In genomic region chr2:794554-795244, GRCh38 we compare ENCODE assay signal across 26 cellular contexts.
DNase-seq lines count a peak whose midpoint lies in the region; ATAC-seq, FAIRE-seq and TF ChIP-seq lines count a peak whose summit lies in the region.
"Had no signal": no experiment of that assay in that cellular context is flagged by ENCODE, and none has a peak within 500 bp of the region (broad histone marks: within the 10 kb centered on the region; RNA-seq: fewer than 3 reads in every experiment).

No MANE protein-coding gene starts in this region.

- no peak overlapping the region for H3K4ac ChIP-seq in H1 (replicated peaks; ENCODE audit: insufficient read length, low read depth, low read length)

- H3K9me3 ChIP-seq in A673 (ENCODE audit: low read depth, low read length, poor library complexity, severe bottlenecking) = no peaks in the 10 kb centered on the region
- peaks cover 9 to 10% of the 10 kb centered on the region in 2 experiments; a peak in 3 of 4 replicates for H3K9me3 ChIP-seq in H1 (ENCODE audit: insufficient read depth in 2 of 2, low read depth in 1 of 2, low read length in 1 of 2)
- no peaks in the 10 kb centered on the region for H3K9me3 ChIP-seq in neural progenitor cell (ENCODE audit: low read depth)
- H3K9me3 ChIP-seq: A549, prostate gland, uterus had no signal

- no peaks in the 10 kb centered on the region for H3K23me2 ChIP-seq in H1 (ENCODE audit: low read depth, low read length)

- peaks cover 3% of the 10 kb centered on the region for H3K9me3 Mint-ChIP-seq in neural progenitor cell

- no peak for FAIRE-seq in H1 (lab: Jason Lieb, UNC)
- FAIRE-seq: A549, astrocyte, D721Med, endometrium, GM18507 had no signal

- H3K27me3 ChIP-seq in A673 (replicated peaks; ENCODE audit: insufficient read depth, low read depth, low read length, poor library complexity) = no peaks in the 10 kb centered on the region
- peaks cover 0 to 3% (median 0%) of the 10 kb centered on the region in 4 experiments; a peak in 2 of 7 replicates for H3K27me3 ChIP-seq in H1 (replicated peaks in 1 of 4; ENCODE audit: control insufficient read depth in 3 of 4, extremely low read depth in 1 of 4, insufficient read depth in 3 of 4, low read length in 3 of 4)
- no peaks in the 10 kb centered on the region for H3K27me3 ChIP-seq in neural progenitor cell
- H3K27me3 ChIP-seq: BLaER1 treated with 17β-estradiol and CSF1 and Interleukin-3, amounts not matched to agents 10 nM and 100 nM; uterus had no signal

- no peak overlapping the region for H4K8ac ChIP-seq in H1 (ENCODE audit: extremely low read depth, insufficient read depth, low read length)

- H3K27me3 Mint-ChIP-seq in neural progenitor cell (ENCODE audit: insufficient read depth, low read depth) = peaks cover 5% of the 10 kb centered on the region
- H3K27me3 Mint-ChIP-seq: naive thymus-derived CD4-positive, alpha-beta T cell had no signal

- H2BK15ac ChIP-seq in H1 (ENCODE audit: low read length) = no peak overlapping the region; the same call in 1 of the 2 replicates

- H3K14ac ChIP-seq in H1 (ENCODE audit: insufficient read length) = no peak overlapping the region

- no peak overlapping the region for H2BK5ac ChIP-seq in H1 (ENCODE audit: low read depth, low read length)

- TF ChIP-seq CTCF in A673 (conservative IDR thresholded peaks at IDR 0.05; ENCODE audit: low read depth, low read length) (no peak), H1 (IDR thresholded peaks at IDR 0.05; ENCODE audit: control extremely low read depth in 1 of 3, insufficient read depth in 1 of 3, low read depth in 1 of 3, low read length in 3 of 3) (no peak), neural progenitor cell (IDR thresholded peaks at IDR 0.05) (no peak)

- no peaks in the 10 kb centered on the region for H3K4me1 ChIP-seq in A673 (ENCODE audit: insufficient read depth, low read length, poor library complexity, severe bottlenecking)
- peaks cover 0 to 3% (median 0%) of the 10 kb centered on the region in 4 experiments; a peak in 1 of 7 replicates for H3K4me1 ChIP-seq in H1 (replicated peaks in 1 of 4; ENCODE audit: control insufficient read depth in 3 of 4, insufficient read depth in 4 of 4, low read length in 3 of 4)
- no peaks in the 10 kb centered on the region for H3K4me1 ChIP-seq in neural progenitor cell
- H3K4me1 ChIP-seq: A549; BLaER1 treated with 17β-estradiol and CSF1 and Interleukin-3, amounts not matched to agents 10 nM and 100 nM; prostate gland; uterus had no signal

- H3K56ac ChIP-seq in H1 (replicated peaks; ENCODE audit: insufficient read length, low read depth, low read length) = no peak overlapping the region

- peak; percentile 5 for DNase-seq in A673 (ENCODE audit: low spot score)
- peak; percentile 88 for DNase-seq in NCI-H446 treated with DMSO at 0.1 percent for 48 hours (lab: John Stamatoyannopoulos, UW)
- DNase-seq in H1 (ENCODE audit: low read depth in 1 of 2, low spot score in 2 of 2) = peak in 1 of 2 experiments; percentile 24
- DNase-seq in neural progenitor cell (ENCODE audit: low spot score) = no peak
- DNase-seq in SW480 (ENCODE audit: low spot score) = no peak
- DNase-seq in NCI-H345 treated with DMSO at 0.1 percent for 48 hours (lab: John Stamatoyannopoulos, UW; ENCODE audit: unreplicated experiment) = no peak
- no peak for DNase-seq in COR-L47 (lab: John Stamatoyannopoulos, UW)
- DNase-seq: activated CD4-positive, alpha-beta T cell treated with anti-CD3 and anti-CD28 coated beads for 1 hour; cortex of kidney; glutamatergic neuron; IMR-90; naive thymus-derived CD4-positive, alpha-beta T cell; NCI-H1417; NCI-H2107; NCI-H748 treated with DMSO at 0.1 percent for 48 hours; SW 1271; uterus had no signal

- H3K36me3 Mint-ChIP-seq in neural progenitor cell = no peaks in the 10 kb centered on the region
- H3K36me3 Mint-ChIP-seq: naive thymus-derived CD4-positive, alpha-beta T cell had no signal

- peak overlapping the region; percentile 42; the same call in 1 of the 2 replicates for H2BK12ac ChIP-seq in H1 (ENCODE audit: low read depth, low read length)

- H3K9ac ChIP-seq in H1 (replicated peaks in 1 of 4; ENCODE audit: extremely low read depth in 1 of 4, low read depth in 3 of 4, low read length in 3 of 4) = no peak overlapping the region
- H3K9ac ChIP-seq in neural progenitor cell = no peak overlapping the region
- H3K9ac ChIP-seq: BLaER1 treated with 17β-estradiol and CSF1 and Interleukin-3, amounts not matched to agents 10 nM and 100 nM had no signal

- H2BK120ac ChIP-seq in H1 (replicated peaks; ENCODE audit: low read depth, low read length) = no peak overlapping the region

- H3K27ac ChIP-seq in A673 (ENCODE audit: low read depth, low read length, poor library complexity, severe bottlenecking) (no peak overlapping the region), H1 (ENCODE audit: low read depth, low read length) (no peak overlapping the region), neural progenitor cell (no peak overlapping the region)
- H3K27ac ChIP-seq: A549; BLaER1 treated with 17β-estradiol and CSF1 and Interleukin-3, amounts not matched to agents 10 nM and 100 nM; prostate gland had no signal

- TF ChIP-seq RAD21 in H1 (IDR thresholded peaks at IDR 0.05 in 1 of 2, conservative IDR thresholded peaks at IDR 0.05 in 1 of 2; ENCODE audit: low read depth in 2 of 2, low read length in 2 of 2) = no peak

- H2BK20ac ChIP-seq in H1 (ENCODE audit: low read length) = no peak overlapping the region

- H4K91ac ChIP-seq in H1 (replicated peaks; ENCODE audit: insufficient read length, low read length) = no peak overlapping the region

- no peaks in the 10 kb centered on the region for H3K79me2 ChIP-seq in H1 (ENCODE audit: control insufficient read depth in 1 of 2, insufficient read depth in 2 of 2, low read length in 2 of 2)
- no peaks in the 10 kb centered on the region for H3K79me2 ChIP-seq in neural progenitor cell (ENCODE audit: low read depth)

- H3K36me3 ChIP-seq in A673 (ENCODE audit: insufficient read depth, low read length, poor library complexity, severe bottlenecking) (no peaks in the 10 kb centered on the region), H1 (ENCODE audit: control insufficient read depth in 2 of 4, insufficient read depth in 4 of 4, low read length in 3 of 4) (no peaks in the 10 kb centered on the region), neural progenitor cell (no peaks in the 10 kb centered on the region)
- H3K36me3 ChIP-seq: prostate gland, uterus had no signal

- H2AK5ac ChIP-seq in H1 (ENCODE audit: low read depth, low read length) = no peak overlapping the region

- H2AFZ ChIP-seq in H1 (ENCODE audit: low read length) (no peak overlapping the region), neural progenitor cell (replicated peaks) (no peak overlapping the region)

- intact Hi-C loops in A673 (cut with micrococcal nuclease; ENCODE audit: unreplicated experiment) = no loop called here

- POLR2A ChIA-PET in A673 (lab: Charles Lee; ENCODE audit: low non-redundant PET) (no interaction called here), H1 (lab: Charles Lee; ENCODE audit: partially characterized antibody) (interaction anchor here (1.0 kb wide), 1 partner anchor 20 kb away, joined by 5 read pairs; no protein-coding TSS in a partner anchor)

- H3K23ac ChIP-seq in H1 (ENCODE audit: insufficient read length) = no peak overlapping the region

- CTCF ChIA-PET in A673 (lab: Charles Lee) (no interaction called here), H1 (lab: Charles Lee; ENCODE audit: partially characterized antibody) (interaction anchor here (0.8 to 2.7 kb wide), 6 partner anchors 15 to 128 kb away, joined by 3 to 10 read pairs (median 3); no protein-coding TSS in a partner anchor)

- BruUV-seq in A673 (replicated peaks; lab: Mats Ljungman, UMichigan) = no TSS peak

- no peak overlapping the region for H3K4me3 ChIP-seq in A673 (ENCODE audit: low read depth, low read length, poor library complexity, severe bottlenecking)
- no peak overlapping the region for H3K4me3 ChIP-seq in H1 (ENCODE audit: extremely low read depth in 1 of 4, insufficient read depth in 2 of 4, low read depth in 3 of 4, low read length in 4 of 4)
- no peak overlapping the region for H3K4me3 ChIP-seq in neural progenitor cell
- H3K4me3 ChIP-seq: A549; BLaER1 treated with 17β-estradiol and CSF1 and Interleukin-3, amounts not matched to agents 10 nM and 100 nM; prostate gland; uterus had no signal

- H4K20me1 ChIP-seq in H1 (replicated peaks in 1 of 2; ENCODE audit: control insufficient read depth in 1 of 2, insufficient read depth in 2 of 2, low read length in 2 of 2) (no peaks in the 10 kb centered on the region), neural progenitor cell (ENCODE audit: low read depth) (no peaks in the 10 kb centered on the region)
- H4K20me1 ChIP-seq: BLaER1 treated with 17β-estradiol and CSF1 and Interleukin-3, amounts not matched to agents 10 nM and 100 nM had no signal

- WGBS in H1 (ENCODE audit: extremely low coverage in 1 of 2, insufficient coverage in 1 of 2, insufficient read length in 1 of 2, insufficient replicate concordance in 2 of 2, low coverage in 1 of 2, low lambda C conversion rate in 2 of 2, missing lambda C conversion rate in 1 of 2), 2 experiments = 77% methylated on average over 19 of the region's 19 CpGs; no CpG with 5 or more reads in 1 of the 2 experiments

- no peak overlapping the region; the same call in 1 of the 2 replicates for H3K18ac ChIP-seq in H1 (ENCODE audit: extremely low read depth, low read length)

- no peak for TF ChIP-seq POLR2A in H1 (IDR thresholded peaks at IDR 0.05; ENCODE audit: control extremely low read depth in 1 of 2, low read depth in 2 of 2, low read length in 2 of 2)

- no peak for ATAC-seq in HG03460 (IDR thresholded peaks at IDR 0.05; ENCODE audit: unreplicated experiment)
- ATAC-seq: activated naive CD4-positive, alpha-beta T cell treated with anti-CD3 and anti-CD28 coated beads, Interleukin-2, amount 50 U/mL, for 72 hours; naive thymus-derived CD4-positive, alpha-beta T cell had no signal

- no peaks in the 10 kb centered on the region for H3K79me1 ChIP-seq in H1 (ENCODE audit: low read depth, low read length)

- H3K4me1 Mint-ChIP-seq in neural progenitor cell = peaks cover 5% of the 10 kb centered on the region
- H3K4me1 Mint-ChIP-seq: naive thymus-derived CD4-positive, alpha-beta T cell had no signal

- no peaks in the 10 kb centered on the region for H3F3A ChIP-seq in neural progenitor cell (ENCODE audit: low read depth)

- H3K4me3 Mint-ChIP-seq in neural progenitor cell = no peak overlapping the region
- H3K4me3 Mint-ChIP-seq: naive thymus-derived CD4-positive, alpha-beta T cell had no signal

- no peak overlapping the region for H4K5ac ChIP-seq in H1 (ENCODE audit: insufficient read length, low read depth, low read length)

- TF ChIP-seq EP300 in H1 (IDR thresholded peaks at IDR 0.05; ENCODE audit: borderline replicate concordance in 1 of 2, low read depth in 2 of 2, low read length in 2 of 2) = no peak

- H3K4me2 ChIP-seq in H1 (ENCODE audit: insufficient read depth in 1 of 2, low read depth in 2 of 2, low read length in 2 of 2) (no peak overlapping the region), neural progenitor cell (no peak overlapping the region)
- H3K4me2 ChIP-seq: A549; BLaER1 treated with 17β-estradiol and CSF1 and Interleukin-3, amounts not matched to agents 10 nM and 100 nM had no signal

- H3K27ac Mint-ChIP-seq in neural progenitor cell = peak overlapping the region; percentile 85
- H3K27ac Mint-ChIP-seq: activated naive CD4-positive, alpha-beta T cell treated with anti-CD3 and anti-CD28 coated beads, Interleukin-2, amount 50 U/mL, for 72 hours; naive thymus-derived CD4-positive, alpha-beta T cell had no signal

Comparison
In these comparisons a context has a peak if more than half of its experiments do, and no peak if none do; other contexts are left out.
1. DNase-seq: peak in A673 (single experiment) and NCI-H446 treated with DMSO at 0.1 percent for 48 hours (single experiment); none in neural progenitor cell (single experiment), SW480 (single experiment), NCI-H345 treated with DMSO at 0.1 percent for 48 hours (single experiment) and COR-L47 (single experiment).